In genomic region chr7:139118234-139118802, GRCh38 we compare ENCODE assay signal across 1 cellular context.
TF ChIP-seq lines count a peak whose summit lies in the region.

No MANE protein-coding gene starts in this region.

TF ChIP-seq in K562, 482 proteins besides CTCF, POLR2A, EP300 and RAD21 (continued from another document and continues in another):
- TF ChIP-seq E2F6 (IDR thresholded peaks at IDR 0.05; ENCODE audit: borderline replicate concordance in 1 of 2, extremely low read depth in 1 of 2, insufficient read depth in 1 of 2, insufficient read length in 1 of 2, low read depth in 1 of 2, low read length in 1 of 2, poor library complexity in 1 of 2, severe bottlenecking in 1 of 2) (peak in 1 of 2 experiments; percentile 25), ZBTB7A (IDR thresholded peaks at IDR 0.05; ENCODE audit: borderline replicate concordance, control insufficient read depth, low read depth, low read length) (no peak), MBD1 (CRISPR knock-in tag; IDR thresholded peaks at IDR 0.05) (no peak), ZNF277 (CRISPR knock-in tag; IDR thresholded peaks at IDR 0.05; ENCODE audit: borderline replicate concordance) (no peak), CXXC5 (CRISPR knock-in tag; IDR thresholded peaks at IDR 0.05) (no peak; the same call in none of the 2 replicates), ZNF511 (CRISPR knock-in tag; IDR thresholded peaks at IDR 0.05) (0 out of 2 replicates have a peak, but pooled peaks have one; percentile 15), ZNF217 (CRISPR knock-in tag; IDR thresholded peaks at IDR 0.05) (no peak), ZNF253 (CRISPR knock-in tag; conservative IDR thresholded peaks at IDR 0.05) (no peak), JUN (IDR thresholded peaks at IDR 0.05; ENCODE audit: borderline replicate concordance, low read depth, low read length) (peak; percentile 98), JUN (CRISPR knock-in tag; IDR thresholded peaks at IDR 0.05; ENCODE audit: borderline replicate concordance) (0 out of 2 replicates have a peak, but pooled peaks have one; percentile 64), HDAC2 (IDR thresholded peaks at IDR 0.05) (peak; percentile 91), ZNF518B (CRISPR knock-in tag; IDR thresholded peaks at IDR 0.05) (no peak), GATAD2B (IDR thresholded peaks at IDR 0.05; ENCODE audit: borderline replicate concordance) (no peak), ZNF589 (CRISPR knock-in tag; IDR thresholded peaks at IDR 0.05; ENCODE audit: low read depth) (0 out of 2 replicates have a peak, but pooled peaks have one; percentile 28), ZNF408 (CRISPR knock-in tag; IDR thresholded peaks at IDR 0.05; ENCODE audit: low read depth) (no peak), TBL1XR1 (IDR thresholded peaks at IDR 0.05; ENCODE audit: low read length in 2 of 2) (peak; percentile 67 to 90; a peak in 2 of 4 replicates), NCOA2 (IDR thresholded peaks at IDR 0.05; ENCODE audit: partially characterized antibody in 2 of 2) (no peak), ZKSCAN3 (CRISPR knock-in tag; IDR thresholded peaks at IDR 0.05) (0 out of 2 replicates have a peak, but pooled peaks have one; percentile 21), ZEB2 (IDR thresholded peaks at IDR 0.05) (peak; percentile 95), DEAF1 (CRISPR knock-in tag; IDR thresholded peaks at IDR 0.05) (0 out of 2 replicates have a peak, but pooled peaks have one; percentile 11), MEF2D (tag; conservative IDR thresholded peaks at IDR 0.05; ENCODE audit: low read depth) (no peak), SMARCB1 (IDR thresholded peaks at IDR 0.05; ENCODE audit: insufficient read length, low read depth) (no peak), RCOR1 (IDR thresholded peaks at IDR 0.05; ENCODE audit: borderline replicate concordance in 1 of 2, low read depth in 2 of 2, low read length in 2 of 2) (peak; percentile 71 to 96; a peak in 3 of 4 replicates), TFE3 (CRISPR knock-in tag; IDR thresholded peaks at IDR 0.05) (no peak), KDM4B (IDR thresholded peaks at IDR 0.05; ENCODE audit: borderline replicate concordance in 2 of 2, low read depth in 1 of 2) (no peak), SAFB2 (IDR thresholded peaks at IDR 0.05; ENCODE audit: borderline replicate concordance, low read depth, low read length, severe bottlenecking) (no peak), ILF3 (IDR thresholded peaks at IDR 0.05; ENCODE audit: borderline replicate concordance) (no peak), ZNF512 (tag; IDR thresholded peaks at IDR 0.05) (no peak), MCM5 (IDR thresholded peaks at IDR 0.05; ENCODE audit: low read depth) (no peak), AFF1 (IDR thresholded peaks at IDR 0.05; ENCODE audit: low read depth in 1 of 2, partially characterized antibody in 2 of 2) (peak in 1 of 2 experiments; percentile 86), SREBF2 (CRISPR knock-in tag; IDR thresholded peaks at IDR 0.05) (no peak), MLX (CRISPR knock-in tag; conservative IDR thresholded peaks at IDR 0.05) (no peak), ZNF707 (CRISPR knock-in tag; conservative IDR thresholded peaks at IDR 0.05) (no peak), POLR3A (IDR thresholded peaks at IDR 0.05; ENCODE audit: borderline replicate concordance, extremely low read depth, insufficient read depth, insufficient read length) (no peak), KDM5B (IDR thresholded peaks at IDR 0.05; ENCODE audit: insufficient replicate concordance, low read depth, low read length) (no peak), RBM15 (IDR thresholded peaks at IDR 0.05; ENCODE audit: insufficient read depth, low read length) (no peak), FOXA3 (CRISPR knock-in tag; conservative IDR thresholded peaks at IDR 0.05 in 1 of 2, IDR thresholded peaks at IDR 0.05 in 1 of 2) (peak; percentile 67 to 68; a peak in 3 of 4 replicates), NFE2 (IDR thresholded peaks at IDR 0.05; ENCODE audit: low read depth) (peak; percentile 100), SRSF7 (optimal IDR thresholded peaks at IDR 0.05; ENCODE audit: low read depth, low read length) (no peak), OTX1 (CRISPR knock-in tag; IDR thresholded peaks at IDR 0.05) (no peak), HDAC3 (IDR thresholded peaks at IDR 0.05; ENCODE audit: borderline replicate concordance, partially characterized antibody) (peak; percentile 38), JUNB (CRISPR knock-in tag; conservative IDR thresholded peaks at IDR 0.05) (no peak; the same call in 1 of the 2 replicates), RBM25 (IDR thresholded peaks at IDR 0.05; ENCODE audit: low read depth, low read length, severe bottlenecking) (peak; percentile 88), MAFG (tag; conservative IDR thresholded peaks at IDR 0.05) (peak; percentile 95), ZNF668 (CRISPR knock-in tag; IDR thresholded peaks at IDR 0.05) (no peak), ZNF699 (CRISPR knock-in tag; IDR thresholded peaks at IDR 0.05; ENCODE audit: insufficient replicate concordance) (peak; percentile 41), NELFE (IDR thresholded peaks at IDR 0.05; ENCODE audit: insufficient read depth, insufficient read length) (no peak)
